In genomic region chr7:2138146-2138765, GRCh38 we compare ENCODE assay signal across 9 cellular contexts.
DNase-seq lines count a peak whose midpoint lies in the region; ATAC-seq and TF ChIP-seq lines count a peak whose summit lies in the region.
"Had no signal": no experiment of that assay in that cellular context is flagged by ENCODE, and none has a peak within 500 bp of the region (broad histone marks: within the 10 kb centered on the region; RNA-seq: fewer than 3 reads in every experiment).

No MANE protein-coding gene starts in this region.

- peaks cover 21% of the 10 kb centered on the region for H3K36me3 ChIP-seq in GM06990 (ENCODE audit: control insufficient read depth, insufficient read depth, low read length)

- peak; percentile 42 for ATAC-seq in HG02938 (IDR thresholded peaks at IDR 0.05; ENCODE audit: unreplicated experiment)

- H3K9me3 Mint-ChIP-seq in HFFc6 = no peaks in the 10 kb centered on the region

- no peak overlapping the region; the same call in 1 of the 2 replicates for H3K27ac Mint-ChIP-seq in HFFc6

- H3K4me3 ChIP-seq in GM06990 (replicated peaks; ENCODE audit: low read depth, low read length) = no peak overlapping the region

- H3K27me3 Mint-ChIP-seq in HFFc6 (ENCODE audit: insufficient read depth) = peaks cover 5% of the 10 kb centered on the region

- peaks cover 17% of the 10 kb centered on the region for H3K36me3 Mint-ChIP-seq in HFFc6 (ENCODE audit: low read depth)

- no peak overlapping the region for H3K4me3 Mint-ChIP-seq in HFFc6

- no peaks in the 10 kb centered on the region for H3K27me3 ChIP-seq in GM06990 (replicated peaks; ENCODE audit: control insufficient read depth, insufficient read depth, low read length)

- DNase-seq in GM06990 (ENCODE audit: extremely low read depth, insufficient read length) (peak; percentile 38), activated T-helper 1 cell treated with Interleukin-2 at 50 U/mL for 16 hours (ENCODE audit: low read depth) (peak; percentile 10), HFFc6 (no peak), NCI-H524 treated with DMSO at 0.1 percent for 48 hours (lab: John Stamatoyannopoulos, UW) (no peak), DMS153 treated with DMSO at 0.1 percent for 48 hours (lab: John Stamatoyannopoulos, UW; ENCODE audit: unreplicated experiment) (no peak), NCI-H187 treated with DMSO at 0.1 percent for 48 hours (lab: John Stamatoyannopoulos, UW) (no peak)
- peak; percentile 27 to 36 (median 29) for DNase-seq in stimulated activated CD4-positive, alpha-beta T cell treated with anti-CD3 and anti-CD28 coated beads, Interleukin-12 subunit alpha, Interleukin-12 subunit beta, amount 100 ng/mL, for 48 hours (ENCODE audit: low read depth in 2 of 3, low spot score in 1 of 3)
- DNase-seq: IMR-90 had no signal

- no peak for TF ChIP-seq CTCF in GM06990 (IDR thresholded peaks at IDR 0.05; ENCODE audit: insufficient read depth, low read length, poor library complexity, severe bottlenecking)
- no peak for TF ChIP-seq CTCF in HFFc6 (IDR thresholded peaks at IDR 0.05)

- H3K4me1 Mint-ChIP-seq in HFFc6 (ENCODE audit: low read depth) = no peaks in the 10 kb centered on the region

Comparison
In these comparisons a context has a peak if more than half of its experiments do, and no peak if none do; other contexts are left out.
1. DNase-seq: peak in GM06990 (single experiment), activated T-helper 1 cell treated with Interleukin-2 at 50 U/mL for 16 hours (single experiment) and stimulated activated CD4-positive, alpha-beta T cell treated with anti-CD3 and anti-CD28 coated beads, Interleukin-12 subunit alpha, Interleukin-12 subunit beta, amount 100 ng/mL, for 48 hours (3 of 3); none in HFFc6 (single experiment), NCI-H524 treated with DMSO at 0.1 percent for 48 hours (single experiment), DMS153 treated with DMSO at 0.1 percent for 48 hours (single experiment) and NCI-H187 treated with DMSO at 0.1 percent for 48 hours (single experiment).